1 cellular context compared by ENCODE assay signal in the genomic region with DNA sequence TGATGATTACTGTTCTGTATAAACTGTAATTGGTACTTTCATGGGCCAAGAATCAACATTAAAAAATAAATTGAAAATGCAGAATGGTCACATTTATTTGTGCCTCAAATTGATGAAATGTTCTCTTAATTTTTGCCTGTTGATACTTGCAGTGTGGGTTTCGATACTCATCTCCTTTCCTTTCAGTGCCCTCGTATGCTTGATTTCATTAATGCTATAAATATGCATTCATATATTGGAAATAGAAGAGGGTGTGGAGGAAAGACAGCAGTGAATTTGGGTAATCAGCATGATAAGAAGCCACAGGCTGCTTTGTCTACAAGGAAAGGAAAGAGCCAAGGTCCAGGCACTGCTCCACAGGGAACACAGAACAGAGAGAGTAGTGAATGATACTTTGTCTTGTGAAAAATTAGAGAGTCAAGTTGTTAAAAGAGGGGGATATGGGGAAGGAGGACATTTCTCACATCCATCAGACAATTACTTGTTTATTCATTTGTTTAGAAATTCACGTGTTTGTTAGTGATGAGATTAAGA.
TF ChIP-seq lines count a peak whose summit lies in the region.

No MANE protein-coding gene starts in this region.

TF ChIP-seq in WTC11, 78 proteins besides CTCF, POLR2A, EP300 and RAD21 (continued from another document):
- TF ChIP-seq, protein P1, sequence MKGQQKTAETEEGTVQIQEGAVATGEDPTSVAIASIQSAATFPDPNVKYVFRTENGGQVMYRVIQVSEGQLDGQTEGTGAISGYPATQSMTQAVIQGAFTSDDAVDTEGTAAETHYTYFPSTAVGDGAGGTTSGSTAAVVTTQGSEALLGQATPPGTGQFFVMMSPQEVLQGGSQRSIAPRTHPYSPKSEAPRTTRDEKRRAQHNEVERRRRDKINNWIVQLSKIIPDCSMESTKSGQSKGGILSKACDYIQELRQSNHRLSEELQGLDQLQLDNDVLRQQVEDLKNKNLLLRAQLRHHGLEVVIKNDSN (CRISPR knock-in tag; IDR thresholded peaks at IDR 0.05), result no peak
- no peak for TF ChIP-seq ETV6 (CRISPR knock-in tag; IDR thresholded peaks at IDR 0.05)
- no peak for TF ChIP-seq ATF6 (CRISPR knock-in tag; IDR thresholded peaks at IDR 0.05)
- TF ChIP-seq ELF4 (CRISPR knock-in tag; IDR thresholded peaks at IDR 0.05; ENCODE audit: low read depth), result no peak
- TF ChIP-seq ZMAT4 (CRISPR knock-in tag; IDR thresholded peaks at IDR 0.05), result no peak
- TF ChIP-seq SMAD3 (CRISPR knock-in tag; IDR thresholded peaks at IDR 0.05; ENCODE audit: borderline replicate concordance), result no peak
- no peak for TF ChIP-seq MAX (CRISPR knock-in tag; IDR thresholded peaks at IDR 0.05)
- no peak for TF ChIP-seq ZNF121 (CRISPR knock-in tag; IDR thresholded peaks at IDR 0.05)
